ENCODE assay signal across 2 cellular contexts in genomic region chr22:17133137-17133536, GRCh38.
TF ChIP-seq lines count a peak whose summit lies in the region.

No MANE protein-coding gene starts in this region.

TF ChIP-seq in IMR-90, 13 proteins besides CTCF, POLR2A, EP300 and RAD21 (continued from another document):
- TF ChIP-seq SMC3 (IDR thresholded peaks at IDR 0.05; ENCODE audit: low read depth, low read length) (no peak), RCOR1 (IDR thresholded peaks at IDR 0.05; ENCODE audit: insufficient replicate concordance, low read length) (no peak), RFX5 (IDR thresholded peaks at IDR 0.05; ENCODE audit: low read depth, low read length) (no peak), ELK1 (IDR thresholded peaks at IDR 0.05; ENCODE audit: borderline replicate concordance, low read depth, low read length) (no peak), MXI1 (IDR thresholded peaks at IDR 0.05; ENCODE audit: borderline replicate concordance, low read depth, low read length) (no peak), NFE2L2 (IDR thresholded peaks at IDR 0.05; ENCODE audit: low read depth, low read length) (no peak), CEBPB (IDR thresholded peaks at IDR 0.05; ENCODE audit: low read depth, low read length) (no peak), FOS (IDR thresholded peaks at IDR 0.05; ENCODE audit: low read depth, low read length) (no peak), CHD1 (IDR thresholded peaks at IDR 0.05; ENCODE audit: low read depth, low read length) (no peak), MAZ (IDR thresholded peaks at IDR 0.05; ENCODE audit: borderline replicate concordance, low read depth, low read length) (no peak)

TF ChIP-seq in SK-N-SH, 30 proteins besides CTCF, POLR2A, EP300 and RAD21 (continued from another document):
- TF ChIP-seq CHD2 (IDR thresholded peaks at IDR 0.05; ENCODE audit: low read length, partially characterized antibody) (no peak), FOXJ3 (CRISPR knock-in tag; IDR thresholded peaks at IDR 0.05) (no peak), TCF12 (IDR thresholded peaks at IDR 0.05) (no peak), USF1 (IDR thresholded peaks at IDR 0.05; ENCODE audit: borderline replicate concordance, low read depth) (no peak), USF2 (IDR thresholded peaks at IDR 0.05; ENCODE audit: borderline replicate concordance, low read depth, low read length) (no peak)
- TF ChIP-seq, protein P1, sequence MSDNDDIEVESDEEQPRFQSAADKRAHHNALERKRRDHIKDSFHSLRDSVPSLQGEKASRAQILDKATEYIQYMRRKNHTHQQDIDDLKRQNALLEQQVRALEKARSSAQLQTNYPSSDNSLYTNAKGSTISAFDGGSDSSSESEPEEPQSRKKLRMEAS (IDR thresholded peaks at IDR 0.05; ENCODE audit: low read depth), result no peak
TF ChIP-seq in SK-N-SH: peak in this region for 0.
